In genomic region chr10:43396928-43397624, GRCh38 we compare ENCODE assay signal across 8 cellular contexts. TPM values are rescaled to one million over a fixed set of nuclear protein-coding genes. Genes with fewer than 3 reads are reported as not detected.
DNase-seq lines count a peak whose midpoint lies in the region; ATAC-seq and TF ChIP-seq lines count a peak whose summit lies in the region.

No MANE protein-coding gene starts in this region.

- H3F3A ChIP-seq in Loucy (ENCODE audit: low read depth): 0 out of 2 replicates have a peak, but pooled peaks cover 3% of the 10 kb centered on the region

- H3K36me3 ChIP-seq in HAP-1 (replicated peaks) (peaks cover 65% of the 10 kb centered on the region), Loucy (ENCODE audit: insufficient read depth, low read length) (peaks cover 47% of the 10 kb centered on the region), aorta (ENCODE audit: control insufficient read depth in 1 of 2, insufficient read depth in 2 of 2, low read length in 1 of 2) (peaks cover 2 to 11% of the 10 kb centered on the region in 2 donors)

- in situ Hi-C loops in HAP-1 (cut with MboI; ENCODE audit: low sequenced_read_pairs): no loop called here

- intact Hi-C loops in left cardiac atrium (cut with DNase I): no loop called here
- intact Hi-C loops in posterior vena cava (cut with DNase I): no loop called here
- intact Hi-C loops in aorta (cut with DNase I): loop anchor here in 1 of 2 donors (5.0 kb wide), 1 partner anchor 40 kb away; the partner anchor contains the start of gene ZNF487

- peaks cover 56% of the 10 kb centered on the region for H3K4me1 ChIP-seq in HAP-1
- H3K4me1 ChIP-seq in Loucy (ENCODE audit: insufficient read depth, low read length, poor library complexity, severe bottlenecking): peaks cover 73% of the 10 kb centered on the region
- no peaks in the 10 kb centered on the region for H3K4me1 ChIP-seq in aorta (ENCODE audit: control insufficient read depth in 1 of 2, insufficient read depth in 2 of 2, low read length in 2 of 2)

- H3K9me2 ChIP-seq in Loucy (replicated peaks; ENCODE audit: low read depth, low read length): no peaks in the 10 kb centered on the region

- H3K9ac ChIP-seq in Loucy (ENCODE audit: low read depth, low read length, poor library complexity, severe bottlenecking): peak overlapping the region; percentile 97

- no peak for TF ChIP-seq CTCF in Loucy (conservative IDR thresholded peaks at IDR 0.05; ENCODE audit: low read length)

- peak; percentile 90 to 91 for ATAC-seq in left cardiac atrium
- peak; percentile 92 for ATAC-seq in aorta (ENCODE audit: low FRiP score)

- H3K27me3 ChIP-seq in HAP-1 (ENCODE audit: low read depth): no peaks in the 10 kb centered on the region
- H3K27me3 ChIP-seq in Loucy (ENCODE audit: insufficient read depth, low read length, poor library complexity, severe bottlenecking): no peaks in the 10 kb centered on the region
- no peaks in the 10 kb centered on the region for H3K27me3 ChIP-seq in aorta (ENCODE audit: control insufficient read depth in 1 of 2, insufficient read depth in 2 of 2, low read length in 1 of 2)

- H3K79me2 ChIP-seq in Loucy (ENCODE audit: insufficient read depth, low read length): peaks cover 98% of the 10 kb centered on the region

- 0 to 1% methylated on average over 44 to 70 of the region's 70 CpGs for WGBS in aorta, 2 donors

- peak overlapping the region; percentile 90 to 97 for H3K27ac ChIP-seq in aorta (ENCODE audit: low read depth in 1 of 2, low read length in 2 of 2)

- DNase-seq in GM04504 (ENCODE audit: low read depth) (peak; percentile 51), HAP-1 (ENCODE audit: low spot score in 2 of 2) (peak; percentile 89 to 92), SW 1271 (lab: John Stamatoyannopoulos, UW) (peak; percentile 69 to 72), amniotic epithelial cell (ENCODE audit: low read depth) (peak; percentile 68), left cardiac atrium (peak; percentile 91), posterior vena cava (ENCODE audit: low spot score) (peak; percentile 96), aorta (peak; percentile 93 to 94)

- H4K20me1 ChIP-seq in Loucy (ENCODE audit: insufficient read depth, low read length, poor library complexity, severe bottlenecking): peaks cover 91% of the 10 kb centered on the region

- peak overlapping the region; percentile 67 for H3K4me3 ChIP-seq in HAP-1
- H3K4me3 ChIP-seq in Loucy (ENCODE audit: low read length, poor library complexity, severe bottlenecking): peak overlapping the region; percentile 89
- peak overlapping the region; percentile 78 to 90 for H3K4me3 ChIP-seq in aorta (ENCODE audit: low read length in 2 of 2)

- peak overlapping the region; percentile 91 for H3K4me2 ChIP-seq in Loucy (ENCODE audit: low read depth, low read length, poor library complexity, severe bottlenecking)

- H3K9me3 ChIP-seq in HAP-1 (no peaks in the 10 kb centered on the region), Loucy (ENCODE audit: insufficient read depth, low read depth, low read length) (no peaks in the 10 kb centered on the region), aorta (ENCODE audit: control insufficient read depth, low read length) (no peaks in the 10 kb centered on the region)

- no peak overlapping the region for H2AFZ ChIP-seq in Loucy (ENCODE audit: low read length)

RNA-seq across cellular contexts. Expression of gene HNRNPF, which starts 11.9 kb away (rescaled TPM):
- total RNA-seq in left cardiac atrium (100 to 1,000 TPM in 1 of 2 donors, 10 to 100 TPM in 1; 83.6 to 107 TPM), posterior vena cava (100 to 1,000 TPM; 109 to 112 TPM), aorta (100 to 1,000 TPM; 103 to 114 TPM)
- 10 to 100 TPM; 54.3 to 63.2 TPM for polyA plus RNA-seq in aorta

RNA-seq across cellular contexts. Expression of gene FXYD4, which starts 25.6 kb away (rescaled TPM):
- total RNA-seq in left cardiac atrium (not detected), posterior vena cava (not detected), aorta (not detected)
- not detected for polyA plus RNA-seq in aorta

RNA-seq across cellular contexts. Expression of gene ZNF487, which starts 39.8 kb away (rescaled TPM):
- total RNA-seq in left cardiac atrium: 1 to 10 TPM; 2.2 to 2.3 TPM
- 1 to 10 TPM; 4.8 to 6.5 TPM for total RNA-seq in posterior vena cava
- total RNA-seq in aorta: 1 to 10 TPM; 5.2 to 7.1 TPM
- 1 to 10 TPM; 8.8 to 9.4 TPM for polyA plus RNA-seq in aorta

Comparison
In these comparisons a context has a peak if more than half of its experiments do, and no peak if none do; other contexts are left out.
1. Peak in every context shown above with its lines: DNase-seq, ATAC-seq, H3K4me3 ChIP-seq and H3K27ac ChIP-seq.